ENCODE assay signal across 8 cellular contexts in genomic region chr14:55051165-55051425, GRCh38. TPM values are rescaled to one million over a fixed set of nuclear protein-coding genes. Genes with fewer than 3 reads are reported as not detected.
A peak's percentile ranks its signal among the peaks of the same experiment; 100 is the strongest.
DNase-seq lines count a peak whose midpoint lies in the region; ATAC-seq, FAIRE-seq and TF ChIP-seq lines count a peak whose summit lies in the region.

No MANE protein-coding gene starts in this region.

- in situ Hi-C loops in HepG2 (cut with HindIII; ENCODE audit: extremely low pct_ligation_motif_present, low pct_unique_long_range_greater_than_20kb), result no loop called here

- H3K4me3 Mint-ChIP-seq in activated T-helper 2 cell treated with anti-CD3 and anti-CD28 coated beads, Interferon-gamma antibody, Interleukin-2, Interleukin-4, amounts not matched to agents 10 μg/mL and 5 μg/mL and 100 μg/mL, durations not matched to agents 14 hours and 24 hours and 36 hours (ENCODE audit: low read depth), result peak overlapping the region; percentile 86

- peak overlapping the region; percentile 92 for H3K27ac Mint-ChIP-seq in activated T-helper 2 cell treated with anti-CD3 and anti-CD28 coated beads, Interferon-gamma antibody, Interleukin-2, Interleukin-4, amounts not matched to agents 10 μg/mL and 5 μg/mL and 100 μg/mL, durations not matched to agents 14 hours and 24 hours and 36 hours

- H2AFZ ChIP-seq in HepG2 (ENCODE audit: low read length), result peak overlapping the region; percentile 64

- peak overlapping the region; percentile 81 for H3K4me2 ChIP-seq in HepG2 (ENCODE audit: low read depth, low read length)

- TF ChIP-seq RAD21 in HepG2 (CRISPR knock-in tag; IDR thresholded peaks at IDR 0.05), result no peak

- H3K36me3 ChIP-seq in HepG2 (replicated peaks in 1 of 2; ENCODE audit: control insufficient read depth in 1 of 2, insufficient read depth in 2 of 2, low read length in 2 of 2), result peaks cover 0 to 3% of the 10 kb centered on the region in 2 experiments; a peak in 3 of 5 replicates
- H3K36me3 ChIP-seq in urinary bladder (ENCODE audit: insufficient read depth), result no peaks in the 10 kb centered on the region

- no peaks in the 10 kb centered on the region for H3K9me3 Mint-ChIP-seq in activated T-helper 2 cell treated with anti-CD3 and anti-CD28 coated beads, Interferon-gamma antibody, Interleukin-2, Interleukin-4, amounts not matched to agents 10 μg/mL and 5 μg/mL and 100 μg/mL, durations not matched to agents 14 hours and 24 hours and 36 hours

- peaks cover 30% of the 10 kb centered on the region for H4K20me1 ChIP-seq in HepG2 (ENCODE audit: insufficient read depth, low read length)

- 1% methylated on average over 8 of the region's 10 CpGs for WGBS in HepG2 (ENCODE audit: low lambda C conversion rate)
- WGBS in urinary bladder, result 0% methylated on average over 10 of the region's 10 CpGs

- H3K9ac ChIP-seq in HepG2 (ENCODE audit: insufficient read depth, low read depth, low read length), result peak overlapping the region; percentile 88

- ATAC-seq in HG02870 (IDR thresholded peaks at IDR 0.05; ENCODE audit: unreplicated experiment) (peak; percentile 19), HepG2 (no peak), GM18520 (IDR thresholded peaks at IDR 0.05; ENCODE audit: unreplicated experiment) (no peak), GM19467 (IDR thresholded peaks at IDR 0.05; ENCODE audit: unreplicated experiment) (no peak)

- POLR2A ChIA-PET in HepG2 (lab: Yijun Ruan, JAX), result interaction anchor here (0.6 to 3.0 kb wide), 19 partner anchors 9 to 544 kb away, joined by 3 to 47 read pairs (median 4); partner anchors contain the start of genes SOCS4 and WDHD1

- DNase-seq in GM12864 (ENCODE audit: low read depth), result no peak
- DNase-seq in activated T-helper 2 cell treated with anti-CD3 and anti-CD28 coated beads, Interferon-gamma antibody, Interleukin-2, Interleukin-4, amounts not matched to agents 10 μg/mL and 5 μg/mL and 100 μg/mL, durations not matched to agents 14 hours and 24 hours and 36 hours (ENCODE audit: low spot score), result no peak
- DNase-seq in HepG2 (ENCODE audit: low spot score), result no peak
- DNase-seq in ecto neural progenitor cell (ENCODE audit: low spot score), result no peak

- no peaks in the 10 kb centered on the region for H3K27me3 Mint-ChIP-seq in activated T-helper 2 cell treated with anti-CD3 and anti-CD28 coated beads, Interferon-gamma antibody, Interleukin-2, Interleukin-4, amounts not matched to agents 10 μg/mL and 5 μg/mL and 100 μg/mL, durations not matched to agents 14 hours and 24 hours and 36 hours (ENCODE audit: low read depth)

- TF ChIP-seq CTCF in GM12864 (IDR thresholded peaks at IDR 0.05; ENCODE audit: low read depth, low read length, missing control alignments), result no peak
- TF ChIP-seq CTCF in HepG2 (CRISPR knock-in tag; IDR thresholded peaks at IDR 0.05), result no peak

- peak overlapping the region; percentile 99 for H3K27ac ChIP-seq in HepG2 (ENCODE audit: extremely low read length, insufficient read depth, low read length)
- peak overlapping the region; percentile 76 for H3K27ac ChIP-seq in urinary bladder (ENCODE audit: low read depth)

- H3K4me1 Mint-ChIP-seq in activated T-helper 2 cell treated with anti-CD3 and anti-CD28 coated beads, Interferon-gamma antibody, Interleukin-2, Interleukin-4, amounts not matched to agents 10 μg/mL and 5 μg/mL and 100 μg/mL, durations not matched to agents 14 hours and 24 hours and 36 hours (ENCODE audit: low read depth), result peaks cover 35% of the 10 kb centered on the region

- TF ChIP-seq EP300 in HepG2 (IDR thresholded peaks at IDR 0.05; ENCODE audit: low read depth in 2 of 2, low read length in 2 of 2) (no peak), HepG2 (CRISPR knock-in tag; IDR thresholded peaks at IDR 0.05; ENCODE audit: borderline replicate concordance) (no peak)

- H3K79me2 ChIP-seq in HepG2 (ENCODE audit: insufficient read depth, low read length), result peaks cover 41% of the 10 kb centered on the region

- TF ChIP-seq POLR2A in HepG2 (IDR thresholded peaks at IDR 0.05; ENCODE audit: insufficient read depth in 1 of 2, low read depth in 2 of 2, low read length in 2 of 2), result no peak; a peak in 1 of 4 replicates

- no peak for FAIRE-seq in HepG2 (lab: Jason Lieb, UNC)

- BruUV-seq in HepG2 (replicated peaks; lab: Mats Ljungman, UMichigan), result TSS peak; percentile 94

- H3K27me3 ChIP-seq in HepG2 (ENCODE audit: control insufficient read depth in 1 of 2, insufficient read depth in 2 of 2, low read length in 2 of 2), result no peaks in the 10 kb centered on the region; a peak in 1 of 5 replicates

- H3K4me3 ChIP-seq in GM12864 (ENCODE audit: low read depth, low read length), result peak overlapping the region; percentile 99
- H3K4me3 ChIP-seq in HepG2 (replicated peaks in 1 of 3; ENCODE audit: insufficient read depth in 1 of 3, low read depth in 2 of 3, low read length in 3 of 3), result peak overlapping the region; percentile 60 to 99 (median 76)
- H3K4me3 ChIP-seq in urinary bladder (ENCODE audit: low read depth, low read length), result peak overlapping the region; percentile 27

- H3K9me3 ChIP-seq in HepG2 (ENCODE audit: low read length), result no peaks in the 10 kb centered on the region

- peaks cover 30% of the 10 kb centered on the region for H3K36me3 Mint-ChIP-seq in activated T-helper 2 cell treated with anti-CD3 and anti-CD28 coated beads, Interferon-gamma antibody, Interleukin-2, Interleukin-4, amounts not matched to agents 10 μg/mL and 5 μg/mL and 100 μg/mL, durations not matched to agents 14 hours and 24 hours and 36 hours (ENCODE audit: low read depth)

- intact Hi-C loops in activated T-helper 2 cell treated with anti-CD3 and anti-CD28 coated beads, Interferon-gamma antibody, Interleukin-2, Interleukin-4, amounts not matched to agents 10 μg/mL and 5 μg/mL and 100 μg/mL, durations not matched to agents 14 hours and 24 hours and 36 hours (cut with micrococcal nuclease), result loop anchor here (1.0 to 5.0 kb wide), 2 partner anchors 24 to 149 kb away; partner anchors contain the start of genes GCH1, SOCS4 and WDHD1
- intact Hi-C loops in HepG2 (cut with micrococcal nuclease; ENCODE audit: unreplicated experiment), result no loop called here

- H3K4me1 ChIP-seq in HepG2 (ENCODE audit: insufficient read depth, low read length), result peaks cover 41% of the 10 kb centered on the region
- H3K4me1 ChIP-seq in urinary bladder (ENCODE audit: insufficient read depth), result peaks cover 3% of the 10 kb centered on the region

- CTCF ChIA-PET in HepG2 (lab: Yijun Ruan, JAX; ENCODE audit: low intra/inter-chr PET ratio, low total read pairs), result interaction anchor here (0.6 kb wide), 1 partner anchor 110 kb away, joined by 3 read pairs; no protein-coding TSS in a partner anchor

RNA-seq across cellular contexts. Expression of gene MAPK1IP1L, which starts 0.4 kb away (rescaled TPM):
- total RNA-seq in activated T-helper 2 cell treated with anti-CD3 and anti-CD28 coated beads, Interferon-gamma antibody, Interleukin-2, Interleukin-4, amounts not matched to agents 10 μg/mL and 5 μg/mL and 100 μg/mL, durations not matched to agents 14 hours and 24 hours and 36 hours, result 145 and 148 TPM in 2 replicates
- total RNA-seq in HepG2 (2016; rRNA removed; fragmentation: Illumina TruSeq; extraction: Trizol) (27.8 and 34.7 TPM in 2 replicates), urinary bladder (38.3 TPM)
- total RNA-seq in HepG2 (2016; cell fraction: cytosol; rRNA removed; fragmentation: Illumina TruSeq; extraction: Trizol; ENCODE audit: low read depth), result 2.8 and 4.2 TPM in 2 replicates
- 29.3 and 32.0 TPM in 2 replicates for total RNA-seq in HepG2 (2016; cell fraction: insoluble cytoplasmic fraction; rRNA removed; fragmentation: Illumina TruSeq; extraction: Trizol)
- total RNA-seq in HepG2 (2016; cell fraction: membrane; rRNA removed; fragmentation: Illumina TruSeq; extraction: Trizol), result 12.6 and 12.7 TPM in 2 replicates
- 17.7 and 20.5 TPM in 2 replicates for total RNA-seq in HepG2 (2016; cell fraction: nucleus; rRNA removed; fragmentation: Illumina TruSeq; extraction: Trizol)
- polyA plus RNA-seq in HepG2 (2011; rRNA removed) (68.4 and 75.0 TPM in 2 replicates), urinary bladder (56.1 TPM)
- 61.6 and 93.2 TPM in 2 replicates for polyA plus RNA-seq in HepG2 (2011; cell fraction: cytosol; rRNA removed)
- polyA plus RNA-seq in HepG2 (2011; cell fraction: nucleus; rRNA removed), result 45.3 and 52.4 TPM in 2 replicates
- 33.3 and 36.8 TPM in 2 replicates for polyA plus RNA-seq in HepG2 (2012)
- polyA plus RNA-seq in HepG2 (2016; cell fraction: cytosol; fragmentation: Illumina TruSeq; extraction: Trizol; ENCODE audit: low read depth), result 5.4 and 5.8 TPM in 2 replicates
- polyA plus RNA-seq in HepG2 (2016; cell fraction: insoluble cytoplasmic fraction; fragmentation: Illumina TruSeq; extraction: Trizol; ENCODE audit: low read depth), result 79.6 and 99.5 TPM in 2 replicates
- 15.8 and 16.6 TPM in 2 replicates for polyA plus RNA-seq in HepG2 (2016; cell fraction: membrane; fragmentation: Illumina TruSeq; extraction: Trizol; ENCODE audit: low read depth)
- polyA plus RNA-seq in HepG2 (2016; cell fraction: nucleus; fragmentation: Illumina TruSeq; extraction: Trizol; ENCODE audit: insufficient read depth, low read depth), result 51.2 and 62.0 TPM in 2 replicates
- 301 and 575 TPM in 2 replicates for polyA minus RNA-seq in HepG2 (2011; rRNA and poly(A)+ RNA removed; ENCODE audit: low replicate concordance)
- polyA minus RNA-seq in HepG2 (2011; cell fraction: cytosol; rRNA and poly(A)+ RNA removed), result 97.3 and 111 TPM in 2 replicates
- polyA minus RNA-seq in HepG2 (2011; cell fraction: nucleus; rRNA and poly(A)+ RNA removed), result 22.1 and 23.1 TPM in 2 replicates

RNA-seq across cellular contexts. Expression of gene SOCS4, which starts 24.1 kb away (rescaled TPM):
- total RNA-seq in activated T-helper 2 cell treated with anti-CD3 and anti-CD28 coated beads, Interferon-gamma antibody, Interleukin-2, Interleukin-4, amounts not matched to agents 10 μg/mL and 5 μg/mL and 100 μg/mL, durations not matched to agents 14 hours and 24 hours and 36 hours, result 35.1 and 37.4 TPM in 2 replicates
- total RNA-seq in HepG2 (2016; rRNA removed; fragmentation: Illumina TruSeq; extraction: Trizol) (10.0 and 17.3 TPM in 2 replicates), urinary bladder (32.9 TPM)
- total RNA-seq in HepG2 (2016; cell fraction: cytosol; rRNA removed; fragmentation: Illumina TruSeq; extraction: Trizol; ENCODE audit: low read depth), result 1.1 and 1.6 TPM in 2 replicates
- 12.1 and 17.5 TPM in 2 replicates for total RNA-seq in HepG2 (2016; cell fraction: insoluble cytoplasmic fraction; rRNA removed; fragmentation: Illumina TruSeq; extraction: Trizol)
- total RNA-seq in HepG2 (2016; cell fraction: membrane; rRNA removed; fragmentation: Illumina TruSeq; extraction: Trizol), result 7.9 and 8.1 TPM in 2 replicates
- 13.5 and 16.2 TPM in 2 replicates for total RNA-seq in HepG2 (2016; cell fraction: nucleus; rRNA removed; fragmentation: Illumina TruSeq; extraction: Trizol)
- polyA plus RNA-seq in HepG2 (2011; rRNA removed) (3.7 and 4.0 TPM in 2 replicates), urinary bladder (7.8 TPM)
- 1.3 and 2.2 TPM in 2 replicates for polyA plus RNA-seq in HepG2 (2011; cell fraction: cytosol; rRNA removed)
- polyA plus RNA-seq in HepG2 (2011; cell fraction: nucleus; rRNA removed), result 2.2 and 4.2 TPM in 2 replicates
- 3.5 and 6.4 TPM in 2 replicates for polyA plus RNA-seq in HepG2 (2012)
- polyA plus RNA-seq in HepG2 (2016; cell fraction: cytosol; fragmentation: Illumina TruSeq; extraction: Trizol; ENCODE audit: low read depth), result 1.8 and 2.8 TPM in 2 replicates
- polyA plus RNA-seq in HepG2 (2016; cell fraction: insoluble cytoplasmic fraction; fragmentation: Illumina TruSeq; extraction: Trizol; ENCODE audit: low read depth), result 9.9 and 10.3 TPM in 2 replicates
- polyA plus RNA-seq in HepG2 (2016; cell fraction: membrane; fragmentation: Illumina TruSeq; extraction: Trizol; ENCODE audit: low read depth), result 2.9 and 3.5 TPM in 2 replicates
- 14.7 and 21.8 TPM in 2 replicates for polyA plus RNA-seq in HepG2 (2016; cell fraction: nucleus; fragmentation: Illumina TruSeq; extraction: Trizol; ENCODE audit: insufficient read depth, low read depth)
- 6.5 and 10.7 TPM in 2 replicates for polyA minus RNA-seq in HepG2 (2011; rRNA and poly(A)+ RNA removed; ENCODE audit: low replicate concordance)
- 2.8 and 6.1 TPM in 2 replicates for polyA minus RNA-seq in HepG2 (2011; cell fraction: cytosol; rRNA and poly(A)+ RNA removed)
- polyA minus RNA-seq in HepG2 (2011; cell fraction: nucleus; rRNA and poly(A)+ RNA removed), result 8.1 and 9.3 TPM in 2 replicates

RNA-seq across cellular contexts. Expression of gene WDHD1, which starts 24.2 kb away (rescaled TPM):
- total RNA-seq in activated T-helper 2 cell treated with anti-CD3 and anti-CD28 coated beads, Interferon-gamma antibody, Interleukin-2, Interleukin-4, amounts not matched to agents 10 μg/mL and 5 μg/mL and 100 μg/mL, durations not matched to agents 14 hours and 24 hours and 36 hours, result 50.3 and 51.3 TPM in 2 replicates
- total RNA-seq in HepG2 (2016; rRNA removed; fragmentation: Illumina TruSeq; extraction: Trizol) (27.5 and 44.4 TPM in 2 replicates), urinary bladder (14.1 TPM)
- 13.2 and 14.2 TPM in 2 replicates for total RNA-seq in HepG2 (2016; cell fraction: cytosol; rRNA removed; fragmentation: Illumina TruSeq; extraction: Trizol; ENCODE audit: low read depth)
- total RNA-seq in HepG2 (2016; cell fraction: insoluble cytoplasmic fraction; rRNA removed; fragmentation: Illumina TruSeq; extraction: Trizol), result 26.7 and 45.5 TPM in 2 replicates
- 11.1 and 13.8 TPM in 2 replicates for total RNA-seq in HepG2 (2016; cell fraction: membrane; rRNA removed; fragmentation: Illumina TruSeq; extraction: Trizol)
- total RNA-seq in HepG2 (2016; cell fraction: nucleus; rRNA removed; fragmentation: Illumina TruSeq; extraction: Trizol), result 20.9 and 22.6 TPM in 2 replicates
- polyA plus RNA-seq in HepG2 (2011; rRNA removed) (3.5 and 5.5 TPM in 2 replicates), urinary bladder (2.0 TPM)
- 1.9 and 2.3 TPM in 2 replicates for polyA plus RNA-seq in HepG2 (2011; cell fraction: cytosol; rRNA removed)
- 1.5 and 2.1 TPM in 2 replicates for polyA plus RNA-seq in HepG2 (2011; cell fraction: nucleus; rRNA removed)
- polyA plus RNA-seq in HepG2 (2012), result 3.3 and 7.6 TPM in 2 replicates
- 0.62 and 1.4 TPM in 2 replicates for polyA plus RNA-seq in HepG2 (2016; cell fraction: cytosol; fragmentation: Illumina TruSeq; extraction: Trizol; ENCODE audit: low read depth)
- 21.3 and 25.4 TPM in 2 replicates for polyA plus RNA-seq in HepG2 (2016; cell fraction: insoluble cytoplasmic fraction; fragmentation: Illumina TruSeq; extraction: Trizol; ENCODE audit: low read depth)
- polyA plus RNA-seq in HepG2 (2016; cell fraction: membrane; fragmentation: Illumina TruSeq; extraction: Trizol; ENCODE audit: low read depth), result 1.4 and 2.0 TPM in 2 replicates
- polyA plus RNA-seq in HepG2 (2016; cell fraction: nucleus; fragmentation: Illumina TruSeq; extraction: Trizol; ENCODE audit: insufficient read depth, low read depth), result 19.0 and 20.0 TPM in 2 replicates
- 5.1 and 22.5 TPM in 2 replicates for polyA minus RNA-seq in HepG2 (2011; rRNA and poly(A)+ RNA removed; ENCODE audit: low replicate concordance)
- polyA minus RNA-seq in HepG2 (2011; cell fraction: cytosol; rRNA and poly(A)+ RNA removed), result 5.7 and 7.9 TPM in 2 replicates
- 9.8 and 11.6 TPM in 2 replicates for polyA minus RNA-seq in HepG2 (2011; cell fraction: nucleus; rRNA and poly(A)+ RNA removed)

Comparison
In these comparisons a context has a peak if more than half of its experiments do, and no peak if none do; other contexts are left out.
1. H3K4me3 ChIP-seq: peak in every context shown above with its lines; median percentile 99 in GM12864; 76 in HepG2; 27 in urinary bladder.